ENCODE assay signal across 1 cellular context in genomic region chr21:29640233-29640554, GRCh38.
TF ChIP-seq lines count a peak whose summit lies in the region.

No MANE protein-coding gene starts in this region.

TF ChIP-seq in K562, 482 proteins besides CTCF, POLR2A, EP300 and RAD21 (continued from another document):
- TF ChIP-seq FOXO4 (CRISPR knock-in tag; IDR thresholded peaks at IDR 0.05), result no peak
- TF ChIP-seq ZNF347 (CRISPR knock-in tag; IDR thresholded peaks at IDR 0.05; ENCODE audit: low read depth), result no peak
- no peak for TF ChIP-seq ETV5 (CRISPR knock-in tag; IDR thresholded peaks at IDR 0.05; ENCODE audit: low read depth)
- TF ChIP-seq ZNF592 (IDR thresholded peaks at IDR 0.05), result 0 out of 2 replicates have a peak, but pooled peaks have one; percentile 36
- TF ChIP-seq IRF1 (CRISPR knock-in tag; IDR thresholded peaks at IDR 0.05; ENCODE audit: borderline replicate concordance), result no peak
- TF ChIP-seq ERF (CRISPR knock-in tag; IDR thresholded peaks at IDR 0.05), result no peak; the same call in 1 of the 2 replicates
- peak; percentile 44; the same call in 1 of the 2 replicates for TF ChIP-seq ZNF311 (CRISPR knock-in tag; IDR thresholded peaks at IDR 0.05)
- no peak for TF ChIP-seq HEY1 (CRISPR knock-in tag; IDR thresholded peaks at IDR 0.05; ENCODE audit: borderline replicate concordance)
- TF ChIP-seq ATF4 (CRISPR knock-in tag; IDR thresholded peaks at IDR 0.05), result peak; percentile 13; the same call in 1 of the 2 replicates
- no peak for TF ChIP-seq KAT8 (IDR thresholded peaks at IDR 0.05; ENCODE audit: low read depth)
- TF ChIP-seq NR4A1 (CRISPR knock-in tag; IDR thresholded peaks at IDR 0.05), result 0 out of 2 replicates have a peak, but pooled peaks have one; percentile 17
- TF ChIP-seq NR4A1 (tag; IDR thresholded peaks at IDR 0.05), result no peak
- no peak for TF ChIP-seq ZNF282 (CRISPR knock-in tag; IDR thresholded peaks at IDR 0.05)
- peak; percentile 50; the same call in 1 of the 2 replicates for TF ChIP-seq CUX1 (CRISPR knock-in tag; IDR thresholded peaks at IDR 0.05)
- TF ChIP-seq ZNF121 (CRISPR knock-in tag; conservative IDR thresholded peaks at IDR 0.05), result no peak
- TF ChIP-seq PURB (CRISPR knock-in tag; IDR thresholded peaks at IDR 0.05; ENCODE audit: low read depth), result no peak
- TF ChIP-seq SMAD1 (IDR thresholded peaks at IDR 0.05; ENCODE audit: low read depth, low read length, partially characterized antibody), result no peak
- no peak for TF ChIP-seq STAT5A (IDR thresholded peaks at IDR 0.05; ENCODE audit: borderline replicate concordance, low read length)
- TF ChIP-seq KAT7 (CRISPR knock-in tag; IDR thresholded peaks at IDR 0.05; ENCODE audit: borderline replicate concordance), result peak; percentile 53; the same call in 1 of the 2 replicates
- TF ChIP-seq CBX1 (IDR thresholded peaks at IDR 0.05; ENCODE audit: low read depth), result no peak
- no peak for TF ChIP-seq POLR2G (IDR thresholded peaks at IDR 0.05; ENCODE audit: low read depth, low read length)
- no peak for TF ChIP-seq HMG20B (CRISPR knock-in tag; IDR thresholded peaks at IDR 0.05)
- no peak for TF ChIP-seq TSHZ1 (CRISPR knock-in tag; IDR thresholded peaks at IDR 0.05)
TF ChIP-seq in K562: peak in this region for 23.
